ENCODE assay signal across 1 cellular context in the genomic region with DNA sequence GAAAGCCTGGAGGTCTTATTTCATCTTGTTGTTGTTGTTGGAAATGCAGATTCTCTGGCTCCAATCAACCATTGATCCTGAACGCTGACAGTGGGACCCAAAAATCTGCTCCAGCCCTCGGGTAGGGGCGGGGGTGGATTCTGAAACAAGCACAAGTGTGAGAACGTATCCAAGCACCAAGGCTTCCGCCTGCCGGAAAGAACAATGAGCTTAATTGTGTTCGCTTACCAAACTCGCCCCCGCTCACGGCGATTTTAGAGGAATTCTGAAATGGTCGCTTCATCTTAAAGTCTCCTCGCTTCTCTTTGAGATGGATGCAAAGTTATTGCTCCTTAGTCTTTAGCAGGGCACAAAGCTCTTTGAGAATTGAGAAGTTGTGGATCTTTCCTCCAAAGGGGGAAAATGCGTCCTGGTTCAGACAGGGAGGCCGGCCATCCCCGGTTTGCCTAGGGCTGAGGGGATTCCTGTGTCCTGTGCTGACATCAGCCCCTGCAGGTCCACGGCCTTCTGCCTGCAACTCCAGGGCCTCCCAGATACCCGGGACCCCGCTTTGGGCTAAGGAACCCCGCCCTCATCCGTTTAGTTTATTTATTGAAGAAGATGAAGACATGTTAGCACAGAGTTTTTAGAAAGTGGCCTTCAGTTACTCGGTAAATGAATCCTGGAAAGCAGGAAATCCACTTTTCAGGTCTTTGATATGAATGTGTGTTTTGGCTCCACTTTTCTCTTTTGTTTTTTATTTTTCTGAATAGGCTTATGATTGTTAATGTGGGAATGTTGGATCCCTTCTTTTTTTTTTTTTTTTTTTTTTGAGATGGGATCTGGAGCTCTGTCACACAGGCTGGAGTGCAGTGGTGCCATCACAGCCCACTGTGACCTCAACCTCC.
TF ChIP-seq lines count a peak whose summit lies in the region.

No MANE protein-coding gene starts in this region.

TF ChIP-seq in H1, 55 proteins besides CTCF, POLR2A, EP300 and RAD21:
- TF ChIP-seq, protein P1, sequence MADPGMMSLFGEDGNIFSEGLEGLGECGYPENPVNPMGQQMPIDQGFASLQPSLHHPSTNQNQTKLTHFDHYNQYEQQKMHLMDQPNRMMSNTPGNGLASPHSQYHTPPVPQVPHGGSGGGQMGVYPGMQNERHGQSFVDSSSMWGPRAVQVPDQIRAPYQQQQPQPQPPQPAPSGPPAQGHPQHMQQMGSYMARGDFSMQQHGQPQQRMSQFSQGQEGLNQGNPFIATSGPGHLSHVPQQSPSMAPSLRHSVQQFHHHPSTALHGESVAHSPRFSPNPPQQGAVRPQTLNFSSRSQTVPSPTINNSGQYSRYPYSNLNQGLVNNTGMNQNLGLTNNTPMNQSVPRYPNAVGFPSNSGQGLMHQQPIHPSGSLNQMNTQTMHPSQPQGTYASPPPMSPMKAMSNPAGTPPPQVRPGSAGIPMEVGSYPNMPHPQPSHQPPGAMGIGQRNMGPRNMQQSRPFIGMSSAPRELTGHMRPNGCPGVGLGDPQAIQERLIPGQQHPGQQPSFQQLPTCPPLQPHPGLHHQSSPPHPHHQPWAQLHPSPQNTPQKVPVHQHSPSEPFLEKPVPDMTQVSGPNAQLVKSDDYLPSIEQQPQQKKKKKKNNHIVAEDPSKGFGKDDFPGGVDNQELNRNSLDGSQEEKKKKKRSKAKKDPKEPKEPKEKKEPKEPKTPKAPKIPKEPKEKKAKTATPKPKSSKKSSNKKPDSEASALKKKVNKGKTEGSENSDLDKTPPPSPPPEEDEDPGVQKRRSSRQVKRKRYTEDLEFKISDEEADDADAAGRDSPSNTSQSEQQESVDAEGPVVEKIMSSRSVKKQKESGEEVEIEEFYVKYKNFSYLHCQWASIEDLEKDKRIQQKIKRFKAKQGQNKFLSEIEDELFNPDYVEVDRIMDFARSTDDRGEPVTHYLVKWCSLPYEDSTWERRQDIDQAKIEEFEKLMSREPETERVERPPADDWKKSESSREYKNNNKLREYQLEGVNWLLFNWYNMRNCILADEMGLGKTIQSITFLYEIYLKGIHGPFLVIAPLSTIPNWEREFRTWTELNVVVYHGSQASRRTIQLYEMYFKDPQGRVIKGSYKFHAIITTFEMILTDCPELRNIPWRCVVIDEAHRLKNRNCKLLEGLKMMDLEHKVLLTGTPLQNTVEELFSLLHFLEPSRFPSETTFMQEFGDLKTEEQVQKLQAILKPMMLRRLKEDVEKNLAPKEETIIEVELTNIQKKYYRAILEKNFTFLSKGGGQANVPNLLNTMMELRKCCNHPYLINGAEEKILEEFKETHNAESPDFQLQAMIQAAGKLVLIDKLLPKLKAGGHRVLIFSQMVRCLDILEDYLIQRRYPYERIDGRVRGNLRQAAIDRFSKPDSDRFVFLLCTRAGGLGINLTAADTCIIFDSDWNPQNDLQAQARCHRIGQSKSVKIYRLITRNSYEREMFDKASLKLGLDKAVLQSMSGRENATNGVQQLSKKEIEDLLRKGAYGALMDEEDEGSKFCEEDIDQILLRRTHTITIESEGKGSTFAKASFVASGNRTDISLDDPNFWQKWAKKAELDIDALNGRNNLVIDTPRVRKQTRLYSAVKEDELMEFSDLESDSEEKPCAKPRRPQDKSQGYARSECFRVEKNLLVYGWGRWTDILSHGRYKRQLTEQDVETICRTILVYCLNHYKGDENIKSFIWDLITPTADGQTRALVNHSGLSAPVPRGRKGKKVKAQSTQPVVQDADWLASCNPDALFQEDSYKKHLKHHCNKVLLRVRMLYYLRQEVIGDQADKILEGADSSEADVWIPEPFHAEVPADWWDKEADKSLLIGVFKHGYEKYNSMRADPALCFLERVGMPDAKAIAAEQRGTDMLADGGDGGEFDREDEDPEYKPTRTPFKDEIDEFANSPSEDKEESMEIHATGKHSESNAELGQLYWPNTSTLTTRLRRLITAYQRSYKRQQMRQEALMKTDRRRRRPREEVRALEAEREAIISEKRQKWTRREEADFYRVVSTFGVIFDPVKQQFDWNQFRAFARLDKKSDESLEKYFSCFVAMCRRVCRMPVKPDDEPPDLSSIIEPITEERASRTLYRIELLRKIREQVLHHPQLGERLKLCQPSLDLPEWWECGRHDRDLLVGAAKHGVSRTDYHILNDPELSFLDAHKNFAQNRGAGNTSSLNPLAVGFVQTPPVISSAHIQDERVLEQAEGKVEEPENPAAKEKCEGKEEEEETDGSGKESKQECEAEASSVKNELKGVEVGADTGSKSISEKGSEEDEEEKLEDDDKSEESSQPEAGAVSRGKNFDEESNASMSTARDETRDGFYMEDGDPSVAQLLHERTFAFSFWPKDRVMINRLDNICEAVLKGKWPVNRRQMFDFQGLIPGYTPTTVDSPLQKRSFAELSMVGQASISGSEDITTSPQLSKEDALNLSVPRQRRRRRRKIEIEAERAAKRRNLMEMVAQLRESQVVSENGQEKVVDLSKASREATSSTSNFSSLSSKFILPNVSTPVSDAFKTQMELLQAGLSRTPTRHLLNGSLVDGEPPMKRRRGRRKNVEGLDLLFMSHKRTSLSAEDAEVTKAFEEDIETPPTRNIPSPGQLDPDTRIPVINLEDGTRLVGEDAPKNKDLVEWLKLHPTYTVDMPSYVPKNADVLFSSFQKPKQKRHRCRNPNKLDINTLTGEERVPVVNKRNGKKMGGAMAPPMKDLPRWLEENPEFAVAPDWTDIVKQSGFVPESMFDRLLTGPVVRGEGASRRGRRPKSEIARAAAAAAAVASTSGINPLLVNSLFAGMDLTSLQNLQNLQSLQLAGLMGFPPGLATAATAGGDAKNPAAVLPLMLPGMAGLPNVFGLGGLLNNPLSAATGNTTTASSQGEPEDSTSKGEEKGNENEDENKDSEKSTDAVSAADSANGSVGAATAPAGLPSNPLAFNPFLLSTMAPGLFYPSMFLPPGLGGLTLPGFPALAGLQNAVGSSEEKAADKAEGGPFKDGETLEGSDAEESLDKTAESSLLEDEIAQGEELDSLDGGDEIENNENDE (IDR thresholded peaks at IDR 0.05; ENCODE audit: insufficient replicate concordance, low read length) = no peak
- TF ChIP-seq BCL11A (IDR thresholded peaks at IDR 0.05; ENCODE audit: low read depth in 2 of 2, low read length in 2 of 2) = no peak
- TF ChIP-seq ASH2L (IDR thresholded peaks at IDR 0.05; ENCODE audit: low read length) = peak; percentile 43
- no peak for TF ChIP-seq JUND (IDR thresholded peaks at IDR 0.05; ENCODE audit: low read length)
- no peak for TF ChIP-seq BACH1 (IDR thresholded peaks at IDR 0.05; ENCODE audit: low read length)
